1 cellular context compared by ENCODE assay signal in the genomic region with DNA sequence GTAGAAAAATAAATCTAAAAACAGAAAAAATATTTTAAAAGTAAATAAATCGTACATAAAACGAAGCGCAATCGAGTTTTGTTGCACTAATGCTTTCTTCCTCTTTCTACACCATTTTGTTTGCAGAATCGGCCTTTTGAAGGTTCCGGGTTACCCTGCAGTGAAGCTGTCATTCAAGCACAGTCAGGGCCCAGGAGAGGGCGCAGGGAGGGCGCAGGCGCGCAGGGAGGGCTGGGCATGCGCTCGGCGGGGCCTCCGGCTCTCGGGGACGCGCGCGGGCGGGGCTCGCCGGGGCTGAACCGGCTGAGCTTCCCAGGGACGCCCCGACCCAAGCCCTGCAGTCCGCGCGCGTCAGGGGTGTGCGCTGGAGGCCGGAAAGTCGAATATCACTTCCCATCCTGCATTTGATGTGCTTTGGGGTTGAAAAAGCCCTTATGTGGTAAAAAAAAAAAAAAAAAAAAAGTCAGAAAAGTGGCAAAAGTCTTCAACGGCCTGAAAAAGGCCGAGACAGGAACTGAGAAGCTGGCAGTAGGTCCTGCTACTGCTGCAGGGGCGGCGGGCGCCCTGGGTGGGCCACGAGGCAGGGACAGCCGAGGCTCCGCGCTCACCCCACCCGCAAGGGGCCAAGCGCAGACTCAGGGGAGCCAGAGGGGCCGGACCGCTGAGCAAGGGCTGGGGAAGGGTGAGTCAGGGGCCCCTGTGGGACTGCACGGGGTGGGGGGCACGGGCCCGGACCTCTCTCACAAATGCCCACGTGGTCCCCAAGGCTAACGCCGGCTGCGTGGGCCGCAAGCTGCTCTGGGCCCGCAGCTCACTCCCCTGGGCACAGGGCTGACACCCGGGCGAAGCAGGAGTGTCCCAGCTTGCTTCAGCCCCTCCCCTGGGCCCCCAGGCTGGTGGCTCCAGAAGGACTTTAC.
TF ChIP-seq lines count a peak whose summit lies in the region.

No MANE protein-coding gene starts in this region.

TF ChIP-seq in H1, 55 proteins besides CTCF, POLR2A, EP300 and RAD21 (continued from another document):
- TF ChIP-seq, protein P1, sequence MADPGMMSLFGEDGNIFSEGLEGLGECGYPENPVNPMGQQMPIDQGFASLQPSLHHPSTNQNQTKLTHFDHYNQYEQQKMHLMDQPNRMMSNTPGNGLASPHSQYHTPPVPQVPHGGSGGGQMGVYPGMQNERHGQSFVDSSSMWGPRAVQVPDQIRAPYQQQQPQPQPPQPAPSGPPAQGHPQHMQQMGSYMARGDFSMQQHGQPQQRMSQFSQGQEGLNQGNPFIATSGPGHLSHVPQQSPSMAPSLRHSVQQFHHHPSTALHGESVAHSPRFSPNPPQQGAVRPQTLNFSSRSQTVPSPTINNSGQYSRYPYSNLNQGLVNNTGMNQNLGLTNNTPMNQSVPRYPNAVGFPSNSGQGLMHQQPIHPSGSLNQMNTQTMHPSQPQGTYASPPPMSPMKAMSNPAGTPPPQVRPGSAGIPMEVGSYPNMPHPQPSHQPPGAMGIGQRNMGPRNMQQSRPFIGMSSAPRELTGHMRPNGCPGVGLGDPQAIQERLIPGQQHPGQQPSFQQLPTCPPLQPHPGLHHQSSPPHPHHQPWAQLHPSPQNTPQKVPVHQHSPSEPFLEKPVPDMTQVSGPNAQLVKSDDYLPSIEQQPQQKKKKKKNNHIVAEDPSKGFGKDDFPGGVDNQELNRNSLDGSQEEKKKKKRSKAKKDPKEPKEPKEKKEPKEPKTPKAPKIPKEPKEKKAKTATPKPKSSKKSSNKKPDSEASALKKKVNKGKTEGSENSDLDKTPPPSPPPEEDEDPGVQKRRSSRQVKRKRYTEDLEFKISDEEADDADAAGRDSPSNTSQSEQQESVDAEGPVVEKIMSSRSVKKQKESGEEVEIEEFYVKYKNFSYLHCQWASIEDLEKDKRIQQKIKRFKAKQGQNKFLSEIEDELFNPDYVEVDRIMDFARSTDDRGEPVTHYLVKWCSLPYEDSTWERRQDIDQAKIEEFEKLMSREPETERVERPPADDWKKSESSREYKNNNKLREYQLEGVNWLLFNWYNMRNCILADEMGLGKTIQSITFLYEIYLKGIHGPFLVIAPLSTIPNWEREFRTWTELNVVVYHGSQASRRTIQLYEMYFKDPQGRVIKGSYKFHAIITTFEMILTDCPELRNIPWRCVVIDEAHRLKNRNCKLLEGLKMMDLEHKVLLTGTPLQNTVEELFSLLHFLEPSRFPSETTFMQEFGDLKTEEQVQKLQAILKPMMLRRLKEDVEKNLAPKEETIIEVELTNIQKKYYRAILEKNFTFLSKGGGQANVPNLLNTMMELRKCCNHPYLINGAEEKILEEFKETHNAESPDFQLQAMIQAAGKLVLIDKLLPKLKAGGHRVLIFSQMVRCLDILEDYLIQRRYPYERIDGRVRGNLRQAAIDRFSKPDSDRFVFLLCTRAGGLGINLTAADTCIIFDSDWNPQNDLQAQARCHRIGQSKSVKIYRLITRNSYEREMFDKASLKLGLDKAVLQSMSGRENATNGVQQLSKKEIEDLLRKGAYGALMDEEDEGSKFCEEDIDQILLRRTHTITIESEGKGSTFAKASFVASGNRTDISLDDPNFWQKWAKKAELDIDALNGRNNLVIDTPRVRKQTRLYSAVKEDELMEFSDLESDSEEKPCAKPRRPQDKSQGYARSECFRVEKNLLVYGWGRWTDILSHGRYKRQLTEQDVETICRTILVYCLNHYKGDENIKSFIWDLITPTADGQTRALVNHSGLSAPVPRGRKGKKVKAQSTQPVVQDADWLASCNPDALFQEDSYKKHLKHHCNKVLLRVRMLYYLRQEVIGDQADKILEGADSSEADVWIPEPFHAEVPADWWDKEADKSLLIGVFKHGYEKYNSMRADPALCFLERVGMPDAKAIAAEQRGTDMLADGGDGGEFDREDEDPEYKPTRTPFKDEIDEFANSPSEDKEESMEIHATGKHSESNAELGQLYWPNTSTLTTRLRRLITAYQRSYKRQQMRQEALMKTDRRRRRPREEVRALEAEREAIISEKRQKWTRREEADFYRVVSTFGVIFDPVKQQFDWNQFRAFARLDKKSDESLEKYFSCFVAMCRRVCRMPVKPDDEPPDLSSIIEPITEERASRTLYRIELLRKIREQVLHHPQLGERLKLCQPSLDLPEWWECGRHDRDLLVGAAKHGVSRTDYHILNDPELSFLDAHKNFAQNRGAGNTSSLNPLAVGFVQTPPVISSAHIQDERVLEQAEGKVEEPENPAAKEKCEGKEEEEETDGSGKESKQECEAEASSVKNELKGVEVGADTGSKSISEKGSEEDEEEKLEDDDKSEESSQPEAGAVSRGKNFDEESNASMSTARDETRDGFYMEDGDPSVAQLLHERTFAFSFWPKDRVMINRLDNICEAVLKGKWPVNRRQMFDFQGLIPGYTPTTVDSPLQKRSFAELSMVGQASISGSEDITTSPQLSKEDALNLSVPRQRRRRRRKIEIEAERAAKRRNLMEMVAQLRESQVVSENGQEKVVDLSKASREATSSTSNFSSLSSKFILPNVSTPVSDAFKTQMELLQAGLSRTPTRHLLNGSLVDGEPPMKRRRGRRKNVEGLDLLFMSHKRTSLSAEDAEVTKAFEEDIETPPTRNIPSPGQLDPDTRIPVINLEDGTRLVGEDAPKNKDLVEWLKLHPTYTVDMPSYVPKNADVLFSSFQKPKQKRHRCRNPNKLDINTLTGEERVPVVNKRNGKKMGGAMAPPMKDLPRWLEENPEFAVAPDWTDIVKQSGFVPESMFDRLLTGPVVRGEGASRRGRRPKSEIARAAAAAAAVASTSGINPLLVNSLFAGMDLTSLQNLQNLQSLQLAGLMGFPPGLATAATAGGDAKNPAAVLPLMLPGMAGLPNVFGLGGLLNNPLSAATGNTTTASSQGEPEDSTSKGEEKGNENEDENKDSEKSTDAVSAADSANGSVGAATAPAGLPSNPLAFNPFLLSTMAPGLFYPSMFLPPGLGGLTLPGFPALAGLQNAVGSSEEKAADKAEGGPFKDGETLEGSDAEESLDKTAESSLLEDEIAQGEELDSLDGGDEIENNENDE (IDR thresholded peaks at IDR 0.05; ENCODE audit: insufficient replicate concordance, low read length): no peak
- TF ChIP-seq, protein P2, sequence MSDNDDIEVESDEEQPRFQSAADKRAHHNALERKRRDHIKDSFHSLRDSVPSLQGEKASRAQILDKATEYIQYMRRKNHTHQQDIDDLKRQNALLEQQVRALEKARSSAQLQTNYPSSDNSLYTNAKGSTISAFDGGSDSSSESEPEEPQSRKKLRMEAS (IDR thresholded peaks at IDR 0.05): no peak
- peak; percentile 60 for TF ChIP-seq NRF1 (IDR thresholded peaks at IDR 0.05; ENCODE audit: low read depth, low read length)
- no peak for TF ChIP-seq KDM4A (IDR thresholded peaks at IDR 0.05; ENCODE audit: low read depth, low read length, severe bottlenecking)
- no peak for TF ChIP-seq JUN (IDR thresholded peaks at IDR 0.05; ENCODE audit: low read depth, low read length)
- no peak for TF ChIP-seq RBBP5 (IDR thresholded peaks at IDR 0.05; ENCODE audit: borderline replicate concordance, low read depth, low read length)
- no peak for TF ChIP-seq PHF8 (conservative IDR thresholded peaks at IDR 0.05; ENCODE audit: low read depth, low read length)
- no peak for TF ChIP-seq CREB1 (IDR thresholded peaks at IDR 0.05)
